In genomic region chr17:60381958-60382357, GRCh38 we compare ENCODE assay signal across 2 cellular contexts.
TF ChIP-seq lines count a peak whose summit lies in the region.

No MANE protein-coding gene starts in this region.

TF ChIP-seq in HEK293, 187 proteins besides CTCF, POLR2A, EP300 and RAD21:
- TF ChIP-seq OVOL3 (tag by site-specific recombination; IDR thresholded peaks at IDR 0.05) = no peak
- TF ChIP-seq ZNF639 (tag by site-specific recombination; IDR thresholded peaks at IDR 0.05) = no peak
- 0 out of 2 replicates have a peak, but pooled peaks have one; percentile 18 for TF ChIP-seq ZNF121 (tag by site-specific recombination; IDR thresholded peaks at IDR 0.05)
- TF ChIP-seq ZNF664 (tag by site-specific recombination; IDR thresholded peaks at IDR 0.05) = no peak
- TF ChIP-seq ZNF776 (tag by site-specific recombination; IDR thresholded peaks at IDR 0.05; ENCODE audit: borderline replicate concordance) = no peak

TF ChIP-seq in K562, 482 proteins besides CTCF, POLR2A, EP300 and RAD21 (continues in another document):
- TF ChIP-seq NFATC3 (IDR thresholded peaks at IDR 0.05) (no peak), ATF6 (CRISPR knock-in tag; IDR thresholded peaks at IDR 0.05) (no peak), ZNF174 (CRISPR knock-in tag; IDR thresholded peaks at IDR 0.05) (no peak), PREB (CRISPR knock-in tag; IDR thresholded peaks at IDR 0.05) (no peak), EP400 (IDR thresholded peaks at IDR 0.05) (no peak), MITF (IDR thresholded peaks at IDR 0.05) (no peak), ZNF24 (IDR thresholded peaks at IDR 0.05) (no peak), TEAD4 (IDR thresholded peaks at IDR 0.05; ENCODE audit: low read length) (0 out of 2 replicates have a peak, but pooled peaks have one; percentile 38), TEAD4 (CRISPR knock-in tag; IDR thresholded peaks at IDR 0.05; ENCODE audit: borderline replicate concordance) (no peak), XRCC3 (IDR thresholded peaks at IDR 0.05) (no peak), CHD1 (IDR thresholded peaks at IDR 0.05; ENCODE audit: low read length) (no peak), SOX6 (IDR thresholded peaks at IDR 0.05) (0 out of 2 replicates have a peak, but pooled peaks have one; percentile 32), ID3 (CRISPR knock-in tag; IDR thresholded peaks at IDR 0.05) (no peak), ID3 (tag; IDR thresholded peaks at IDR 0.05) (no peak), DEAF1 (CRISPR knock-in tag; IDR thresholded peaks at IDR 0.05) (no peak), FOXM1 (IDR thresholded peaks at IDR 0.05; ENCODE audit: low read depth) (no peak), FOXM1 (CRISPR knock-in tag; IDR thresholded peaks at IDR 0.05; ENCODE audit: low read depth) (no peak), ZNF512 (tag; IDR thresholded peaks at IDR 0.05) (no peak), ZBTB49 (CRISPR knock-in tag; IDR thresholded peaks at IDR 0.05; ENCODE audit: borderline replicate concordance) (no peak), ZEB2 (IDR thresholded peaks at IDR 0.05) (peak; percentile 87), CBFA2T2 (conservative IDR thresholded peaks at IDR 0.05) (0 out of 2 replicates have a peak, but pooled peaks have one; percentile 6), ARID4B (CRISPR knock-in tag; IDR thresholded peaks at IDR 0.05) (no peak), PHF8 (IDR thresholded peaks at IDR 0.05; ENCODE audit: borderline replicate concordance, low read length) (no peak), PBX2 (CRISPR knock-in tag; IDR thresholded peaks at IDR 0.05; ENCODE audit: low read depth) (no peak), PBX2 (tag; conservative IDR thresholded peaks at IDR 0.05; ENCODE audit: low read depth) (peak; percentile 60; the same call in 1 of the 2 replicates), MEIS2 (IDR thresholded peaks at IDR 0.05; ENCODE audit: partially characterized antibody) (peak; percentile 84), SMARCA4 (IDR thresholded peaks at IDR 0.05) (peak; percentile 34; the same call in 1 of the 2 replicates), BHLHE40 (IDR thresholded peaks at IDR 0.05; ENCODE audit: low read length) (no peak), MXI1 (IDR thresholded peaks at IDR 0.05; ENCODE audit: low read depth, low read length) (no peak), PKNOX1 (IDR thresholded peaks at IDR 0.05) (0 out of 2 replicates have a peak, but pooled peaks have one; percentile 4), GATA2 (CRISPR knock-in tag; IDR thresholded peaks at IDR 0.05) (peak; percentile 59), ARID1B (IDR thresholded peaks at IDR 0.05) (peak; percentile 67), CTBP1 (IDR thresholded peaks at IDR 0.05; ENCODE audit: borderline replicate concordance) (peak; percentile 49; the same call in 1 of the 2 replicates), NFRKB (IDR thresholded peaks at IDR 0.05; ENCODE audit: low read depth) (no peak), BRCA1 (IDR thresholded peaks at IDR 0.05) (no peak), BRCA1 (CRISPR knock-in tag; IDR thresholded peaks at IDR 0.05) (no peak), TAF7 (tag; IDR thresholded peaks at IDR 0.05) (no peak)
